Comparison of ENCODE assay signal across 13 cellular contexts in genomic region chr9:130150779-130151381, GRCh38. TPM values are rescaled to one million over a fixed set of nuclear protein-coding genes. Genes with fewer than 3 reads are reported as not detected.
A peak's percentile ranks its signal among the peaks of the same experiment; 100 is the strongest.
DNase-seq lines count a peak whose midpoint lies in the region; ATAC-seq, FAIRE-seq and TF ChIP-seq lines count a peak whose summit lies in the region.
"Had no signal": no experiment of that assay in that cellular context is flagged by ENCODE, and none has a peak within 500 bp of the region (broad histone marks: within the 10 kb centered on the region; RNA-seq: fewer than 3 reads in every experiment).

No MANE protein-coding gene starts in this region.

- intact Hi-C loops in endothelial cell of umbilical vein (cut with micrococcal nuclease), result no loop called here

- H4K20me1 ChIP-seq in GM23338 (replicated peaks; ENCODE audit: insufficient read depth) (no peaks in the 10 kb centered on the region), endothelial cell of umbilical vein (replicated peaks; ENCODE audit: control insufficient read depth, extremely low read depth, insufficient read depth, low read length) (no peaks in the 10 kb centered on the region), osteoblast (ENCODE audit: insufficient read depth, low read length) (no peaks in the 10 kb centered on the region)
- H4K20me1 ChIP-seq: BLaER1 treated with 17β-estradiol and CSF1 and Interleukin-3, amounts not matched to agents 10 nM and 100 nM had no signal

- no peak overlapping the region for H3K27ac ChIP-seq in GM23338 (ENCODE audit: low read depth)
- peak overlapping the region; percentile 14 for H3K27ac ChIP-seq in endothelial cell of umbilical vein (ENCODE audit: insufficient read depth, low read depth, low read length)
- H3K27ac ChIP-seq in osteoblast (ENCODE audit: low read depth, low read length), result no peak overlapping the region
- H3K27ac ChIP-seq: BLaER1 treated with 17β-estradiol and CSF1 and Interleukin-3, amounts not matched to agents 10 nM and 100 nM had no signal

- in situ Hi-C loops in HAP-1 (cut with MboI; ENCODE audit: low sequenced_read_pairs), result no loop called here

- no peaks in the 10 kb centered on the region for H3K9me1 ChIP-seq in endothelial cell of umbilical vein (replicated peaks; ENCODE audit: control insufficient read depth, extremely low read depth, insufficient read depth, low read length)

- no peak for ATAC-seq in GM23338
- no peak for ATAC-seq in GM19397 (IDR thresholded peaks at IDR 0.05; ENCODE audit: unreplicated experiment)

- peaks cover 17% of the 10 kb centered on the region for H3K4me1 ChIP-seq in GM23338 (ENCODE audit: insufficient read depth)
- peaks cover 2% of the 10 kb centered on the region for H3K4me1 ChIP-seq in endothelial cell of umbilical vein (ENCODE audit: control insufficient read depth, extremely low read depth, insufficient read depth, low read length)
- H3K4me1 ChIP-seq in osteoblast (ENCODE audit: insufficient read depth, low read length), result peaks cover 5% of the 10 kb centered on the region
- peaks cover 4% of the 10 kb centered on the region for H3K4me1 ChIP-seq in HAP-1
- H3K4me1 ChIP-seq: BLaER1 treated with 17β-estradiol and CSF1 and Interleukin-3, amounts not matched to agents 10 nM and 100 nM had no signal

- no peaks in the 10 kb centered on the region for H3F3A ChIP-seq in GM23338 (replicated peaks; ENCODE audit: low read depth)

- H3K27me3 Mint-ChIP-seq in GM23338 (ENCODE audit: insufficient read depth, low read depth, poor library complexity), result peaks cover 16% of the 10 kb centered on the region

- H3K4me1 Mint-ChIP-seq in GM23338, result peaks cover 8% of the 10 kb centered on the region

- no peak overlapping the region for H3K4me2 ChIP-seq in GM23338
- no peak overlapping the region for H3K4me2 ChIP-seq in endothelial cell of umbilical vein (ENCODE audit: insufficient read depth, low read length)
- no peak overlapping the region for H3K4me2 ChIP-seq in osteoblast (ENCODE audit: insufficient read depth, low read length)
- H3K4me2 ChIP-seq: BLaER1 treated with 17β-estradiol and CSF1 and Interleukin-3, amounts not matched to agents 10 nM and 100 nM had no signal

- no peak overlapping the region for H3K9ac ChIP-seq in endothelial cell of umbilical vein (replicated peaks; ENCODE audit: extremely low read depth, insufficient read depth, low read length)
- H3K9ac ChIP-seq: BLaER1 treated with 17β-estradiol and CSF1 and Interleukin-3, amounts not matched to agents 10 nM and 100 nM had no signal

- H3K79me2 ChIP-seq in GM23338 (replicated peaks; ENCODE audit: insufficient read depth) (no peaks in the 10 kb centered on the region), endothelial cell of umbilical vein (ENCODE audit: control insufficient read depth, insufficient read depth, low read length) (no peaks in the 10 kb centered on the region), osteoblast (ENCODE audit: insufficient read depth, low read length) (no peaks in the 10 kb centered on the region)

- no peak for TF ChIP-seq POLR2A in endothelial cell of umbilical vein (IDR thresholded peaks at IDR 0.05; ENCODE audit: low read depth, low read length)

- H3K9me2 ChIP-seq in GM23338 (ENCODE audit: insufficient read depth), result 0 out of 2 replicates have a peak, but pooled peaks cover 3% of the 10 kb centered on the region

- no peaks in the 10 kb centered on the region for H3K36me3 ChIP-seq in GM23338 (ENCODE audit: insufficient read depth)
- no peaks in the 10 kb centered on the region for H3K36me3 ChIP-seq in endothelial cell of umbilical vein (ENCODE audit: control insufficient read depth in 2 of 2, extremely low read depth in 1 of 2, insufficient read depth in 2 of 2, low read length in 2 of 2)
- H3K36me3 ChIP-seq in osteoblast (ENCODE audit: insufficient read depth, low read length), result no peaks in the 10 kb centered on the region
- H3K36me3 ChIP-seq in HAP-1 (replicated peaks), result no peaks in the 10 kb centered on the region
- H3K36me3 ChIP-seq: BLaER1 treated with 17β-estradiol and CSF1 and Interleukin-3, amounts not matched to agents 10 nM and 100 nM had no signal

- no peak overlapping the region for H3K4me3 Mint-ChIP-seq in GM23338

- no peak for DNase-seq in GM23338 (ENCODE audit: low spot score)
- peak; percentile 90 for DNase-seq in RKO (ENCODE audit: low spot score)
- no peak for DNase-seq in endothelial cell of umbilical vein (ENCODE audit: low read depth, low spot score)
- DNase-seq in osteoblast (ENCODE audit: insufficient read length, low spot score, missing footprints), result peak; percentile 73
- no peak for DNase-seq in NCI-H1105 (lab: John Stamatoyannopoulos, UW)
- DNase-seq in HAP-1 (ENCODE audit: low spot score in 2 of 2), result no peak
- DNase-seq: activated CD8-positive, alpha-beta memory T cell treated with anti-CD3 and anti-CD28 coated beads for 24 hours; activated gamma-delta T cell; DMS79; effector CD8-positive, alpha-beta T cell; NCI-H2107 had no signal

- no peaks in the 10 kb centered on the region for H3K9me3 ChIP-seq in endothelial cell of umbilical vein (replicated peaks; ENCODE audit: control insufficient read depth, insufficient read depth, low read length)
- no peaks in the 10 kb centered on the region for H3K9me3 ChIP-seq in osteoblast (ENCODE audit: low read depth, low read length)
- no peaks in the 10 kb centered on the region for H3K9me3 ChIP-seq in HAP-1
- H3K9me3 ChIP-seq: BLaER1 treated with 17β-estradiol and CSF1 and Interleukin-3, amounts not matched to agents 10 nM and 100 nM had no signal

- BruUV-seq in endothelial cell of umbilical vein (replicated peaks; lab: Mats Ljungman, UMichigan), result no TSS peak

- H2AFZ ChIP-seq in GM23338 (peak overlapping the region; percentile 38; the same call in 1 of the 2 replicates), endothelial cell of umbilical vein (ENCODE audit: low read depth, low read length) (peak overlapping the region; percentile 77), osteoblast (ENCODE audit: low read length) (peak overlapping the region; percentile 76)

- no peak for TF ChIP-seq CTCF in GM23338 (conservative IDR thresholded peaks at IDR 0.05; ENCODE audit: low read depth in 2 of 2)
- no peak for TF ChIP-seq CTCF in endothelial cell of umbilical vein (IDR thresholded peaks at IDR 0.05; ENCODE audit: extremely low read depth in 1 of 2, insufficient read depth in 1 of 2, low read depth in 1 of 2, low read length in 2 of 2)
- no peak for TF ChIP-seq CTCF in osteoblast (IDR thresholded peaks at IDR 0.05; ENCODE audit: extremely low read depth, low read depth, low read length)

- no peaks in the 10 kb centered on the region for H3K9me3 Mint-ChIP-seq in GM23338

- H3K4me3 ChIP-seq in GM23338 (no peak overlapping the region), endothelial cell of umbilical vein (replicated peaks in 1 of 3; ENCODE audit: insufficient read depth in 1 of 3, low read depth in 1 of 3, low read length in 3 of 3) (no peak overlapping the region), osteoblast (ENCODE audit: insufficient read depth, low read length) (no peak overlapping the region), HAP-1 (no peak overlapping the region)
- H3K4me3 ChIP-seq: BLaER1 treated with 17β-estradiol and CSF1 and Interleukin-3, amounts not matched to agents 10 nM and 100 nM had no signal

- 0 out of 2 replicates have a peak overlapping the region, but pooled peaks have one; percentile 24 for H3K27ac Mint-ChIP-seq in GM23338

- CTCF ChIA-PET in endothelial cell of umbilical vein (lab: Charles Lee), result no interaction called here

- POLR2A ChIA-PET in endothelial cell of umbilical vein (lab: Charles Lee), result no interaction called here

- dilution Hi-C loops in endothelial cell of umbilical vein (cut with MboI; ENCODE audit: extremely low pct_ligation_motif_present, low sequenced_read_pairs), result no loop called here

- H3K36me3 Mint-ChIP-seq in GM23338 (ENCODE audit: low read depth), result no peaks in the 10 kb centered on the region

- H3K27me3 ChIP-seq in GM23338 (ENCODE audit: insufficient read depth), result no peaks in the 10 kb centered on the region
- peaks cover 2 to 4% of the 10 kb centered on the region in 2 experiments for H3K27me3 ChIP-seq in endothelial cell of umbilical vein (ENCODE audit: control insufficient read depth in 2 of 2, insufficient read depth in 2 of 2, low read length in 2 of 2)
- H3K27me3 ChIP-seq in osteoblast (ENCODE audit: insufficient read depth, low read length), result no peaks in the 10 kb centered on the region
- H3K27me3 ChIP-seq in HAP-1 (ENCODE audit: low read depth), result no peaks in the 10 kb centered on the region
- H3K27me3 ChIP-seq: BLaER1 treated with 17β-estradiol and CSF1 and Interleukin-3, amounts not matched to agents 10 nM and 100 nM had no signal

- no peak for FAIRE-seq in endothelial cell of umbilical vein (lab: Jason Lieb, UNC)

TF ChIP-seq in GM23338, 12 proteins besides CTCF, POLR2A, EP300 and RAD21 (continues in another document):
- TF ChIP-seq ZNF331 (CRISPR knock-in tag; IDR thresholded peaks at IDR 0.05; ENCODE audit: low read depth), result no peak
- TF ChIP-seq CREB1 (CRISPR knock-in tag; IDR thresholded peaks at IDR 0.05; ENCODE audit: low read depth), result no peak
- TF ChIP-seq ZNF114 (CRISPR knock-in tag; IDR thresholded peaks at IDR 0.05), result no peak
- no peak for TF ChIP-seq JUNB (IDR thresholded peaks at IDR 0.05; ENCODE audit: unreplicated experiment)
- no peak for TF ChIP-seq NANOG (IDR thresholded peaks at IDR 0.05; ENCODE audit: borderline replicate concordance)
- TF ChIP-seq STAT1 (IDR thresholded peaks at IDR 0.05; ENCODE audit: unreplicated experiment), result no peak
- no peak for TF ChIP-seq POLR2AphosphoS5 (IDR thresholded peaks at IDR 0.05; ENCODE audit: low read depth)

TF ChIP-seq in endothelial cell of umbilical vein, 7 proteins besides CTCF, POLR2A, EP300 and RAD21 (continues in another document):
- no peak for TF ChIP-seq POLR2AphosphoS5 (IDR thresholded peaks at IDR 0.05; ENCODE audit: insufficient read depth, low read depth, low read length)
- TF ChIP-seq, protein P1, sequence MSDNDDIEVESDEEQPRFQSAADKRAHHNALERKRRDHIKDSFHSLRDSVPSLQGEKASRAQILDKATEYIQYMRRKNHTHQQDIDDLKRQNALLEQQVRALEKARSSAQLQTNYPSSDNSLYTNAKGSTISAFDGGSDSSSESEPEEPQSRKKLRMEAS (IDR thresholded peaks at IDR 0.05; ENCODE audit: insufficient read depth, insufficient read length), result no peak
- no peak for TF ChIP-seq EZH2 (IDR thresholded peaks at IDR 0.05; ENCODE audit: borderline replicate concordance, low read depth, low read length, severe bottlenecking)

RNA-seq across cellular contexts. Expression of gene NCS1, which starts 21.3 kb away (rescaled TPM):
- 28.8 and 34.3 TPM in 2 replicates for total RNA-seq in GM23338 (2014; rRNA removed; shearing (Covaris generic))
- 8.2 and 10.3 TPM in 2 replicates for polyA plus RNA-seq in GM23338 (2016; fragmentation: Nextera tagmentation; extraction: Ambion mirVana)
- total RNA-seq in endothelial cell of umbilical vein, result 68.3 and 77.4 TPM in 2 replicates
- polyA plus RNA-seq in endothelial cell of umbilical vein, result 52.2 and 53.6 TPM in 2 replicates
- polyA plus RNA-seq in endothelial cell of umbilical vein (2011; cell fraction: cytosol; rRNA removed), result 45.3 and 45.6 TPM in 2 replicates
- polyA plus RNA-seq in endothelial cell of umbilical vein (2011; cell fraction: nucleus; rRNA removed), result 22.4 and 24.6 TPM in 2 replicates
- polyA plus RNA-seq in endothelial cell of umbilical vein (2012), result 55.3 and 55.8 TPM in 2 replicates
- polyA minus RNA-seq in endothelial cell of umbilical vein, result 41.3 and 49.0 TPM in 2 replicates
- 47.2 TPM for polyA minus RNA-seq in endothelial cell of umbilical vein (2011; cell fraction: cytosol; rRNA and poly(A)+ RNA removed)
- 9.4 and 10.8 TPM in 2 replicates for polyA minus RNA-seq in endothelial cell of umbilical vein (2011; cell fraction: nucleus; rRNA and poly(A)+ RNA removed)
- total RNA-seq in osteoblast, result 43.0 and 49.9 TPM in 2 replicates

Comparison
In these comparisons a context has a peak if more than half of its experiments do, and no peak if none do; other contexts are left out.
1. DNase-seq: peak in RKO (single experiment) and osteoblast (single experiment); none in GM23338 (single experiment), endothelial cell of umbilical vein (single experiment), NCI-H1105 (single experiment) and HAP-1 (0 of 2).
2. Peak in every context shown above with its lines, with median percentiles within 50 percentile points of each other: H2AFZ ChIP-seq.